ENCODE assay signal across 21 cellular contexts in genomic region chr12:131737485-131737827, GRCh38. TPM values are rescaled to one million over a fixed set of nuclear protein-coding genes. Genes with fewer than 3 reads are reported as not detected.
DNase-seq lines count a peak whose midpoint lies in the region; ATAC-seq, FAIRE-seq and TF ChIP-seq lines count a peak whose summit lies in the region.
"Had no signal": no experiment of that assay in that cellular context is flagged by ENCODE, and none has a peak within 500 bp of the region (broad histone marks: within the 10 kb centered on the region; RNA-seq: fewer than 3 reads in every experiment).

No MANE protein-coding gene starts in this region.

- peaks cover 10% of the 10 kb centered on the region for H3K36me3 ChIP-seq in Panc1 (ENCODE audit: control insufficient read depth, insufficient read depth, low read length)
- peaks cover 89% of the 10 kb centered on the region for H3K36me3 ChIP-seq in endodermal cell (ENCODE audit: control insufficient read depth, insufficient read depth, low read length)
- H3K36me3 ChIP-seq in trophoblast cell (ENCODE audit: control insufficient read depth in 1 of 2, insufficient read depth in 2 of 2, low read length in 2 of 2): peaks cover 37 to 41% of the 10 kb centered on the region in 2 experiments

- no peak overlapping the region for H4K12ac ChIP-seq in trophoblast cell (ENCODE audit: low read depth, low read length)

- in situ Hi-C loops in Panc1 (cut with HindIII; ENCODE audit: low pct_unique_long_range_greater_than_20kb, low sequenced_read_pairs): no loop called here

- peak; percentile 60 for ATAC-seq in Panc1
- ATAC-seq in activated naive CD8-positive, alpha-beta T cell treated with anti-CD3 and anti-CD28 coated beads, Interleukin-2, amount 50 U/mL, for 24 hours: no peak
- ATAC-seq: GM12878; natural killer cell; stimulated activated naive B cell treated with anti-CD40 and anti-IgM and Interleukin-4, amounts not matched to agents 10 μg/mL and 1 μg/mL and 100 μg/mL, for 72 hours had no signal

- H3K4me1 ChIP-seq in Panc1 (ENCODE audit: control insufficient read depth, insufficient read depth, low read length): peaks cover 17% of the 10 kb centered on the region
- no peaks in the 10 kb centered on the region for H3K4me1 ChIP-seq in endodermal cell (ENCODE audit: control insufficient read depth, insufficient read depth, low read length)
- peaks cover 2 to 7% of the 10 kb centered on the region in 2 experiments for H3K4me1 ChIP-seq in trophoblast cell (ENCODE audit: control insufficient read depth in 1 of 2, insufficient read depth in 2 of 2, low read length in 2 of 2)
- H3K4me1 ChIP-seq: thyroid gland had no signal

- H3K23ac ChIP-seq in trophoblast cell (ENCODE audit: low read length): no peak overlapping the region

- H3K14ac ChIP-seq in trophoblast cell (ENCODE audit: low read length): no peak overlapping the region

- no peak overlapping the region for H2AFZ ChIP-seq in trophoblast cell (ENCODE audit: insufficient read depth, low read length, poor library complexity)
- H2AFZ ChIP-seq: parathyroid adenoma had no signal

- CTCF ChIA-PET in Panc1 (lab: Charles Lee): interaction anchor here (0.7 kb wide), 1 partner anchor 128 kb away, joined by 5 read pairs; no protein-coding TSS in a partner anchor

- no peak overlapping the region for H2BK120ac ChIP-seq in trophoblast cell (ENCODE audit: insufficient read depth, low read length, poor library complexity)

- DNase-seq in D721Med (ENCODE audit: insufficient read length, low spot score) (peak; percentile 51), Panc1 (ENCODE audit: low read depth, low spot score) (no peak), endodermal cell (no peak), trophoblast cell (no peak), superior temporal gyrus (ENCODE audit: extremely low spot score) (no peak), DMS153 (lab: John Stamatoyannopoulos, UW) (no peak)
- no peak for DNase-seq in activated naive CD8-positive, alpha-beta T cell treated with anti-CD3 and anti-CD28 coated beads, Interleukin-2, amount 50 U/mL, for 24 hours
- no peak for DNase-seq in stimulated activated CD8-positive, alpha-beta memory T cell treated with anti-CD3 and anti-CD28 coated beads, Interleukin-4, amount 100 ng/mL, for 48 hours
- DNase-seq: activated CD4-positive, alpha-beta T cell treated with anti-CD3 and anti-CD28 coated beads for 48 hours; CD4-positive, alpha-beta T cell; erythroblast; Karpas-422; natural killer cell; NCI-H1092 treated with DMSO at 0.1 percent for 48 hours; NCI-H2081; stimulated activated naive B cell treated with anti-CD40 and anti-IgM and Interleukin-4, amounts not matched to agents 10 μg/mL and 1 μg/mL and 100 μg/mL, for 72 hours; T-helper 1 cell; thyroid gland had no signal

- peaks cover 8% of the 10 kb centered on the region for H3K4me1 Mint-ChIP-seq in endodermal cell
- H3K4me1 Mint-ChIP-seq in activated naive CD8-positive, alpha-beta T cell treated with anti-CD3 and anti-CD28 coated beads, Interleukin-2, amount 50 U/mL, for 24 hours: peaks cover 2% of the 10 kb centered on the region

- no peak overlapping the region for H4K91ac ChIP-seq in trophoblast cell (ENCODE audit: low read depth, low read length)

- no peak for FAIRE-seq in D721Med (lab: Jason Lieb, UNC)
- FAIRE-seq: GM12878 had no signal

- peak overlapping the region; percentile 42 for H2BK5ac ChIP-seq in trophoblast cell (ENCODE audit: low read depth, low read length, poor library complexity)

- peaks cover 68% of the 10 kb centered on the region for H3K36me3 Mint-ChIP-seq in endodermal cell (ENCODE audit: low read depth)
- peaks cover 35% of the 10 kb centered on the region for H3K36me3 Mint-ChIP-seq in activated naive CD8-positive, alpha-beta T cell treated with anti-CD3 and anti-CD28 coated beads, Interleukin-2, amount 50 U/mL, for 24 hours (ENCODE audit: low read depth)

- TF ChIP-seq CTCF in D721Med (IDR thresholded peaks at IDR 0.05; ENCODE audit: insufficient read depth, missing control alignments): no peak
- TF ChIP-seq CTCF in Panc1 (IDR thresholded peaks at IDR 0.05): no peak
- no peak for TF ChIP-seq CTCF in endodermal cell (conservative IDR thresholded peaks at IDR 0.05)

- H3K27ac ChIP-seq in Panc1 (ENCODE audit: low read length) (peak overlapping the region; percentile 68), endodermal cell (ENCODE audit: low read depth, low read length) (no peak overlapping the region), trophoblast cell (ENCODE audit: low read depth, low read length) (peak overlapping the region; percentile 74)
- H3K27ac ChIP-seq: parathyroid adenoma, thyroid gland had no signal

- 92 to 99% methylated on average over 6 to 7 of the region's 7 CpGs for WGBS in endodermal cell (ENCODE audit: insufficient coverage in 1 of 2, insufficient read length in 1 of 2), 2 experiments
- WGBS in trophoblast cell (ENCODE audit: extremely low coverage, insufficient coverage, insufficient read length): no CpG with 5 or more reads among the region's 7 CpGs

- no peak overlapping the region for H3K4ac ChIP-seq in trophoblast cell (ENCODE audit: low read depth, low read length)

- POLR2A ChIA-PET in Panc1 (lab: Charles Lee): no interaction called here

- H3K27me3 ChIP-seq in Panc1 (ENCODE audit: control insufficient read depth, insufficient read depth, low read length) (no peaks in the 10 kb centered on the region), endodermal cell (ENCODE audit: control insufficient read depth, insufficient read depth, low read length, poor library complexity, severe bottlenecking) (no peaks in the 10 kb centered on the region), trophoblast cell (ENCODE audit: insufficient read depth, low read length) (no peaks in the 10 kb centered on the region)
- H3K27me3 ChIP-seq: thyroid gland had no signal

- H3K9me3 Mint-ChIP-seq in endodermal cell: peaks cover 14% of the 10 kb centered on the region
- H3K9me3 Mint-ChIP-seq in activated naive CD8-positive, alpha-beta T cell treated with anti-CD3 and anti-CD28 coated beads, Interleukin-2, amount 50 U/mL, for 24 hours: peaks cover under 1% of the 10 kb centered on the region
- H3K9me3 Mint-ChIP-seq: CD4-positive, alpha-beta T cell; natural killer cell; stimulated activated naive B cell treated with anti-CD40 and anti-IgM and Interleukin-4, amounts not matched to agents 10 μg/mL and 1 μg/mL and 100 μg/mL, for 72 hours had no signal

- H3K4me2 ChIP-seq in trophoblast cell (ENCODE audit: low read length): peak overlapping the region; percentile 55

- H3K27ac Mint-ChIP-seq in endodermal cell: peak overlapping the region; percentile 87
- no peak overlapping the region for H3K27ac Mint-ChIP-seq in activated naive CD8-positive, alpha-beta T cell treated with anti-CD3 and anti-CD28 coated beads, Interleukin-2, amount 50 U/mL, for 24 hours
- H3K27ac Mint-ChIP-seq: CD4-positive, alpha-beta T cell; natural killer cell had no signal

- H3K4me3 ChIP-seq in Panc1 (ENCODE audit: low read depth in 2 of 2, low read length in 2 of 2): peak overlapping the region; percentile 21 to 40
- no peak overlapping the region for H3K4me3 ChIP-seq in endodermal cell (ENCODE audit: low read length)
- H3K4me3 ChIP-seq in trophoblast cell (ENCODE audit: low read depth, low read length): no peak overlapping the region
- H3K4me3 ChIP-seq: GM12878, thyroid gland had no signal

- H2AK5ac ChIP-seq in trophoblast cell (ENCODE audit: low read length): no peak overlapping the region

- H3K9me3 ChIP-seq in Panc1 (ENCODE audit: control insufficient read depth, insufficient read depth, low read depth, low read length) (no peaks in the 10 kb centered on the region), endodermal cell (ENCODE audit: control insufficient read depth, low read length) (peaks cover 25% of the 10 kb centered on the region), trophoblast cell (ENCODE audit: insufficient read depth, low read depth, low read length) (peaks cover 2% of the 10 kb centered on the region)
- H3K9me3 ChIP-seq: thyroid gland had no signal

- no peak overlapping the region for H3K9ac ChIP-seq in endodermal cell (ENCODE audit: extremely low read depth, low read length, poor library complexity, severe bottlenecking)
- no peak overlapping the region for H3K9ac ChIP-seq in trophoblast cell (ENCODE audit: low read length)
- H3K9ac ChIP-seq: parathyroid adenoma had no signal

- H2BK12ac ChIP-seq in trophoblast cell (ENCODE audit: low read length): no peak overlapping the region

- no peak overlapping the region for H3K18ac ChIP-seq in trophoblast cell (ENCODE audit: low read length)

- no peak overlapping the region for H3K4me3 Mint-ChIP-seq in endodermal cell
- H3K4me3 Mint-ChIP-seq in activated naive CD8-positive, alpha-beta T cell treated with anti-CD3 and anti-CD28 coated beads, Interleukin-2, amount 50 U/mL, for 24 hours: no peak overlapping the region
- H3K4me3 Mint-ChIP-seq: activated naive CD8-positive, alpha-beta T cell; CD4-positive, alpha-beta T cell; natural killer cell; stimulated activated naive B cell treated with anti-CD40 and anti-IgM and Interleukin-4, amounts not matched to agents 10 μg/mL and 1 μg/mL and 100 μg/mL, for 72 hours had no signal

- intact Hi-C loops in Panc1 (cut with micrococcal nuclease; ENCODE audit: unreplicated experiment): no loop called here

- no peaks in the 10 kb centered on the region for H3K79me2 ChIP-seq in trophoblast cell (ENCODE audit: control insufficient read depth, insufficient read depth, low read length, poor library complexity)

- H4K8ac ChIP-seq in trophoblast cell (ENCODE audit: low read depth, low read length): no peak overlapping the region

- peaks cover 9% of the 10 kb centered on the region for H3K79me1 ChIP-seq in trophoblast cell (ENCODE audit: low read length)

- no peaks in the 10 kb centered on the region for H3K27me3 Mint-ChIP-seq in endodermal cell (ENCODE audit: insufficient read depth)
- no peaks in the 10 kb centered on the region for H3K27me3 Mint-ChIP-seq in activated naive CD8-positive, alpha-beta T cell treated with anti-CD3 and anti-CD28 coated beads, Interleukin-2, amount 50 U/mL, for 24 hours
- H3K27me3 Mint-ChIP-seq: activated naive CD8-positive, alpha-beta T cell; CD4-positive, alpha-beta T cell; stimulated activated naive B cell treated with anti-CD40 and anti-IgM and Interleukin-4, amounts not matched to agents 10 μg/mL and 1 μg/mL and 100 μg/mL, for 72 hours had no signal

- BruUV-seq in Panc1 (replicated peaks; lab: Mats Ljungman, UMichigan): no TSS peak

RNA-seq across cellular contexts. Expression of gene SFSWAP, which starts 26.6 kb away (rescaled TPM):
- total RNA-seq in Panc1 (2021; ENCODE audit: unreplicated experiment) (41.6 TPM), endodermal cell (10 to 100 TPM; 50.0 to 52.3 TPM)
- 27.1 TPM for polyA plus RNA-seq in Panc1 (2012; ENCODE audit: insufficient read length)
- 50.9 TPM for polyA plus RNA-seq in endodermal cell (2013, experiment 1 of 2)
- 45.1 TPM for polyA plus RNA-seq in endodermal cell (2013, experiment 2 of 2)
- 38.0 and 38.5 TPM in 2 replicates for polyA plus RNA-seq in trophoblast cell (2013)

Comparison
In these comparisons a context has a peak if more than half of its experiments do, and no peak if none do; other contexts are left out.
1. H3K4me3 ChIP-seq: peak in Panc1 (2 of 2); none in endodermal cell (single experiment) and trophoblast cell (single experiment).